Comparison of ENCODE assay signal across 14 cellular contexts in genomic region chrY:12809034-12809433, GRCh38.
DNase-seq lines count a peak whose midpoint lies in the region; ATAC-seq and TF ChIP-seq lines count a peak whose summit lies in the region.
"Had no signal": no experiment of that assay in that cellular context is flagged by ENCODE, and none has a peak within 500 bp of the region (broad histone marks: within the 10 kb centered on the region; RNA-seq: fewer than 3 reads in every experiment).

No MANE protein-coding gene starts in this region.

- ATAC-seq in HG03521 (IDR thresholded peaks at IDR 0.05; ENCODE audit: unreplicated experiment) = no peak
- ATAC-seq in HG03469 (IDR thresholded peaks at IDR 0.05; ENCODE audit: unreplicated experiment) = no peak
- ATAC-seq: activated naive CD4-positive, alpha-beta T cell treated with anti-CD3 and anti-CD28 coated beads, Interleukin-2, amount 50 U/mL, for 72 hours; heart left ventricle had no signal

- DNase-seq in SKM-1 (lab: John Stamatoyannopoulos, UW; ENCODE audit: unreplicated experiment) (peak; percentile 0), SKM-1 treated with dmso at 0.1 percent for 144 hours (lab: John Stamatoyannopoulos, UW; ENCODE audit: unreplicated experiment) (no peak), MV-4-11 (lab: John Stamatoyannopoulos, UW) (peak; percentile 31), epithelial cell of proximal tubule (ENCODE audit: low read depth) (no peak), superior temporal gyrus (ENCODE audit: extremely low spot score) (peak; percentile 15), NCI-H82 (lab: John Stamatoyannopoulos, UW) (no peak)
- DNase-seq: activated CD4-positive, alpha-beta memory T cell treated with anti-CD3 and anti-CD28 coated beads for 36 hours; heart left ventricle; midbrain; NCI-H774; stimulated activated CD4-positive, alpha-beta T cell treated with anti-CD3 and anti-CD28 coated beads, Interleukin-4, amount 100 ng/mL, for 4 hours had no signal

- TF ChIP-seq CTCF in epithelial cell of proximal tubule (conservative IDR thresholded peaks at IDR 0.05; ENCODE audit: low read depth, low read length) = peak; percentile 44

- H3K4me3 ChIP-seq in epithelial cell of proximal tubule (ENCODE audit: low read depth, low read length) = no peak overlapping the region
- H3K4me3 ChIP-seq: heart left ventricle had no signal

Comparison
In these comparisons a context has a peak if more than half of its experiments do, and no peak if none do; other contexts are left out.
1. DNase-seq: peak in SKM-1 (single experiment), MV-4-11 (single experiment) and superior temporal gyrus (single experiment); none in SKM-1 treated with dmso at 0.1 percent for 144 hours (single experiment), epithelial cell of proximal tubule (single experiment) and NCI-H82 (single experiment).